Comparison of ENCODE assay signal across 28 cellular contexts in the genomic region with DNA sequence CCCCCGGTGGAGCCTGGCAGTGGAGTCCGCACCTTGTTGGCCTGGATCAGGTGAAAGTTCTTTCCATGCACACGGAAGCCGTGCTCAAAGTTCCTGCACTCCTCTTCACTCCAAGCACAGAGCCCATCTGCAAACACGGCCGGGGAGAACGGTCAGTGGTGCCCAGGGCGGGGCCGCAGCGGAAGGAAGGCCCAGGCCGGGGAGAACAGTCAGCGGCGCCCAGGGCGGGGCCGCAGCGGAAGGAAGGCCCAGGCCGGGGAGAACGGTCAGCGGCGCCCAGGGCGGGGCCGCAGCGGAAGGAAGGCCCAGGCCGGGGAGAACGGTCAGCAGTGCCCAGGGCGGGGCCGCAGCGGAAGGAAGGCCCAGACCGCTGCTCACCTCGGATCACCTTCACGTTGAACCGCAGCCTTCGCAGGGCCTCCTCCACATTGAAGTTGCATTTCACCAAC. TPM values are rescaled to one million over a fixed set of nuclear protein-coding genes. Genes with fewer than 3 reads are reported as not detected.
A peak's percentile ranks its signal among the peaks of the same experiment; 100 is the strongest.
DNase-seq lines count a peak whose midpoint lies in the region; ATAC-seq and TF ChIP-seq lines count a peak whose summit lies in the region.
"Had no signal": no experiment of that assay in that cellular context is flagged by ENCODE, and none has a peak within 500 bp of the region (broad histone marks: within the 10 kb centered on the region; RNA-seq: fewer than 3 reads in every experiment).

No MANE protein-coding gene starts in this region.

- no peak overlapping the region for H3K4me3 Mint-ChIP-seq in activated CD4-positive, alpha-beta T cell treated with anti-CD3 and anti-CD28 coated beads, Interleukin-2, amount 10 ng/mL, durations not matched to agents 7 days and 5 days
- H3K4me3 Mint-ChIP-seq: activated CD4-positive, alpha-beta T cell treated with anti-CD3 and anti-CD28 coated beads, Interleukin-2, amount 10 ng/mL, durations not matched to agents 24 days and 14 days; activated naive CD4-positive, alpha-beta T cell treated with anti-CD3 and anti-CD28 coated beads, Interleukin-2, amount 10 ng/mL, durations not matched to agents 7 days and 5 days; activated T-cell treated with anti-CD3 and anti-CD28 coated beads, Interleukin-2, amount 50 U/mL, for 72 hours; CD4-positive, alpha-beta T cell; stimulated activated memory B cell treated with anti-CD40 and anti-IgM and Interleukin-4, amounts not matched to agents 10 μg/mL and 1 μg/mL and 100 μg/mL, for 72 hours had no signal

- 100% methylated on average over 4 of the region's 33 CpGs for WGBS in mammary epithelial cell (ENCODE audit: low coverage, missing lambda C conversion rate)
- WGBS in sigmoid colon, 2 donors, result 80 to 90% methylated on average over 33 of the region's 33 CpGs

- no peak overlapping the region for H3K4me2 ChIP-seq in mammary epithelial cell (ENCODE audit: insufficient read depth, low read depth, low read length)
- H3K4me2 ChIP-seq: smooth muscle cell had no signal

- in situ Hi-C loops in mammary epithelial cell (cut with MboI; ENCODE audit: low sequenced_read_pairs in 2 of 2), result no loop called here

- peaks cover 11% of the 10 kb centered on the region for H3K36me3 Mint-ChIP-seq in activated CD4-positive, alpha-beta T cell treated with anti-CD3 and anti-CD28 coated beads, Interleukin-2, amount 10 ng/mL, durations not matched to agents 7 days and 5 days (ENCODE audit: low read depth)
- H3K36me3 Mint-ChIP-seq in activated naive CD4-positive, alpha-beta T cell treated with anti-CD3 and anti-CD28 coated beads, Interleukin-2, amount 50 U/mL, for 72 hours, result peaks cover 0 to 5% of the 10 kb centered on the region in 2 donors

- H3K27ac Mint-ChIP-seq in activated CD4-positive, alpha-beta T cell treated with anti-CD3 and anti-CD28 coated beads, Interleukin-2, amount 10 ng/mL, durations not matched to agents 7 days and 5 days, result no peak overlapping the region
- H3K27ac Mint-ChIP-seq in activated naive CD4-positive, alpha-beta T cell treated with anti-CD3 and anti-CD28 coated beads, Interleukin-2, amount 50 U/mL, for 72 hours, result no peak overlapping the region
- H3K27ac Mint-ChIP-seq: activated CD4-positive, alpha-beta T cell treated with anti-CD3 and anti-CD28 coated beads, Interleukin-2, amount 10 ng/mL, durations not matched to agents 24 days and 14 days; activated naive CD4-positive, alpha-beta T cell treated with anti-CD3 and anti-CD28 coated beads, Interleukin-2, amount 10 ng/mL, durations not matched to agents 7 days and 5 days; activated T-cell treated with anti-CD3 and anti-CD28 coated beads, Interleukin-2, amount 50 U/mL, for 72 hours; CD4-positive, alpha-beta T cell; stimulated activated memory B cell treated with anti-CD40 and anti-IgM and Interleukin-4, amounts not matched to agents 10 μg/mL and 1 μg/mL and 100 μg/mL, for 72 hours had no signal

- no peak overlapping the region for H3K9ac ChIP-seq in mammary epithelial cell (ENCODE audit: insufficient read depth, low read length)

- no peaks in the 10 kb centered on the region for H3K27me3 ChIP-seq in breast epithelium
- H3K27me3 ChIP-seq in mammary epithelial cell (ENCODE audit: insufficient read depth, low read length), result no peaks in the 10 kb centered on the region
- no peaks in the 10 kb centered on the region for H3K27me3 ChIP-seq in left ventricle myocardium inferior (ENCODE audit: low read depth)
- no peaks in the 10 kb centered on the region for H3K27me3 ChIP-seq in sigmoid colon
- H3K27me3 ChIP-seq: neutrophil, Peyer's patch, SJSA1, testis had no signal

- no TSS peak for BruUV-seq in mammary epithelial cell (replicated peaks; lab: Mats Ljungman, UMichigan)

- H3K9me3 Mint-ChIP-seq in activated CD4-positive, alpha-beta T cell treated with anti-CD3 and anti-CD28 coated beads, Interleukin-2, amount 10 ng/mL, durations not matched to agents 7 days and 5 days, result no peaks in the 10 kb centered on the region
- no peaks in the 10 kb centered on the region for H3K9me3 Mint-ChIP-seq in activated naive CD4-positive, alpha-beta T cell treated with anti-CD3 and anti-CD28 coated beads, Interleukin-2, amount 50 U/mL, for 72 hours
- H3K9me3 Mint-ChIP-seq: activated CD4-positive, alpha-beta T cell treated with anti-CD3 and anti-CD28 coated beads, Interleukin-2, amount 10 ng/mL, durations not matched to agents 24 days and 14 days; activated naive CD4-positive, alpha-beta T cell treated with anti-CD3 and anti-CD28 coated beads, Interleukin-2, amount 10 ng/mL, durations not matched to agents 7 days and 5 days; activated T-cell treated with anti-CD3 and anti-CD28 coated beads, Interleukin-2, amount 50 U/mL, for 72 hours; CD4-positive, alpha-beta T cell; stimulated activated memory B cell treated with anti-CD40 and anti-IgM and Interleukin-4, amounts not matched to agents 10 μg/mL and 1 μg/mL and 100 μg/mL, for 72 hours had no signal

- H3K4me3 ChIP-seq in breast epithelium (peak overlapping the region; percentile 24 to 34 (median 29)), mammary epithelial cell (replicated peaks in 1 of 3; ENCODE audit: insufficient read depth in 1 of 3, low read depth in 2 of 3, low read length in 3 of 3) (no peak overlapping the region), left ventricle myocardium inferior (peak overlapping the region; percentile 65), sigmoid colon (peak overlapping the region in 3 of 4 donors; percentile 24 to 32 (median 24))
- H3K4me3 ChIP-seq: SJSA1, smooth muscle cell, testis had no signal

- no peak for TF ChIP-seq EP300 in sigmoid colon (IDR thresholded peaks at IDR 0.05)

- ATAC-seq in activated naive CD4-positive, alpha-beta T cell treated with anti-CD3 and anti-CD28 coated beads, Interleukin-2, amount 50 U/mL, for 72 hours, result no peak
- ATAC-seq: activated T-cell treated with anti-CD3 and anti-CD28 coated beads, Interleukin-2, amount 50 U/mL, for 72 hours; HCT116; HepG2; stimulated activated memory B cell treated with anti-CD40 and anti-IgM and Interleukin-4, amounts not matched to agents 10 μg/mL and 1 μg/mL and 100 μg/mL, for 72 hours had no signal

- DNase-seq in breast epithelium (ENCODE audit: low spot score in 2 of 2) (no peak), mammary epithelial cell (no peak), left ventricle myocardium inferior (peak; percentile 39), sigmoid colon (no peak), hippocampal formation (lab: John Stamatoyannopoulos, UW) (no peak)
- DNase-seq in effector CD8-positive, alpha-beta T cell (lab: John Stamatoyannopoulos, UW), result no peak
- no peak for DNase-seq in activated CD4-positive, alpha-beta T cell treated with anti-CD3 and anti-CD28 coated beads, Interleukin-2, amount 10 ng/mL, durations not matched to agents 7 days and 5 days
- DNase-seq in activated naive CD4-positive, alpha-beta T cell treated with anti-CD3 and anti-CD28 coated beads, Interleukin-2, amount 50 U/mL, for 72 hours (ENCODE audit: low spot score in 2 of 2), result no peak
- DNase-seq: 8988T; activated CD4-positive, alpha-beta T cell treated with anti-CD3 and anti-CD28 coated beads, Interleukin-2, amount 10 ng/mL, durations not matched to agents 24 days and 14 days; activated naive CD4-positive, alpha-beta T cell treated with anti-CD3 and anti-CD28 coated beads, Interleukin-2, amount 10 ng/mL, durations not matched to agents 7 days and 5 days; activated T-cell treated with anti-CD3 and anti-CD28 coated beads, Interleukin-2, amount 50 U/mL, for 72 hours; CD4-positive, alpha-beta T cell; DMS 273 treated with DMSO at 0.1 percent for 48 hours; hypothalamus; NCI-H2171; NCI-H524; stimulated activated CD4-positive, alpha-beta T cell treated with anti-CD3 and anti-CD28 coated beads, Interleukin-4, amount 100 ng/mL, for 1 hour; testis had no signal

- H3K79me2 ChIP-seq in mammary epithelial cell (ENCODE audit: insufficient read depth, low read length), result peaks cover 39% of the 10 kb centered on the region

- H2AFZ ChIP-seq in mammary epithelial cell (ENCODE audit: low read depth, low read length), result no peak overlapping the region

- TF ChIP-seq POLR2A in breast epithelium (IDR thresholded peaks at IDR 0.05), result no peak
- no peak for TF ChIP-seq POLR2A in sigmoid colon (IDR thresholded peaks at IDR 0.05)

- H3K4me1 Mint-ChIP-seq in activated CD4-positive, alpha-beta T cell treated with anti-CD3 and anti-CD28 coated beads, Interleukin-2, amount 10 ng/mL, durations not matched to agents 7 days and 5 days, result peaks cover 3% of the 10 kb centered on the region
- H3K4me1 Mint-ChIP-seq: activated CD4-positive, alpha-beta T cell treated with anti-CD3 and anti-CD28 coated beads, Interleukin-2, amount 10 ng/mL, durations not matched to agents 24 days and 14 days; activated naive CD4-positive, alpha-beta T cell treated with anti-CD3 and anti-CD28 coated beads, Interleukin-2, amount 10 ng/mL, durations not matched to agents 7 days and 5 days; stimulated activated memory B cell treated with anti-CD40 and anti-IgM and Interleukin-4, amounts not matched to agents 10 μg/mL and 1 μg/mL and 100 μg/mL, for 72 hours had no signal

- POLR2A ChIA-PET in activated CD4-positive, alpha-beta T cell treated with anti-CD3 and anti-CD28 coated beads, Interleukin-2, amount 10 ng/mL, durations not matched to agents 7 days and 5 days (lab: Charles Lee), result no interaction called here

- no peaks in the 10 kb centered on the region for H4K20me1 ChIP-seq in mammary epithelial cell (ENCODE audit: insufficient read depth, low read length)

- H3K9me3 ChIP-seq in breast epithelium (no peaks in the 10 kb centered on the region), mammary epithelial cell (replicated peaks; ENCODE audit: insufficient read depth, low read length) (no peaks in the 10 kb centered on the region), left ventricle myocardium inferior (replicated peaks) (no peaks in the 10 kb centered on the region), sigmoid colon (no peaks in the 10 kb centered on the region)
- H3K9me3 ChIP-seq: neutrophil, Peyer's patch, SJSA1, testis had no signal

- H3K27me3 Mint-ChIP-seq in activated CD4-positive, alpha-beta T cell treated with anti-CD3 and anti-CD28 coated beads, Interleukin-2, amount 10 ng/mL, durations not matched to agents 7 days and 5 days, result no peaks in the 10 kb centered on the region
- H3K27me3 Mint-ChIP-seq: activated CD4-positive, alpha-beta T cell treated with anti-CD3 and anti-CD28 coated beads, Interleukin-2, amount 10 ng/mL, durations not matched to agents 24 days and 14 days; activated naive CD4-positive, alpha-beta T cell treated with anti-CD3 and anti-CD28 coated beads, Interleukin-2, amount 10 ng/mL, durations not matched to agents 7 days and 5 days; CD4-positive, alpha-beta T cell; stimulated activated memory B cell treated with anti-CD40 and anti-IgM and Interleukin-4, amounts not matched to agents 10 μg/mL and 1 μg/mL and 100 μg/mL, for 72 hours had no signal

- no peaks in the 10 kb centered on the region for H3K4me1 ChIP-seq in breast epithelium
- H3K4me1 ChIP-seq in mammary epithelial cell (ENCODE audit: insufficient read depth, low read length), result no peaks in the 10 kb centered on the region
- peaks cover 28% of the 10 kb centered on the region for H3K4me1 ChIP-seq in left ventricle myocardium inferior
- H3K4me1 ChIP-seq in sigmoid colon, result no peaks in the 10 kb centered on the region
- H3K4me1 ChIP-seq: Peyer's patch, SJSA1, testis had no signal

- CTCF ChIA-PET in mammary epithelial cell (lab: Charles Lee; ENCODE audit: low non-redundant PET), result no interaction called here
- CTCF ChIA-PET in activated CD4-positive, alpha-beta T cell treated with anti-CD3 and anti-CD28 coated beads, Interleukin-2, amount 10 ng/mL, durations not matched to agents 7 days and 5 days (lab: Charles Lee), result no interaction called here

- no peaks in the 10 kb centered on the region for H3K36me3 ChIP-seq in breast epithelium
- peaks cover 9% of the 10 kb centered on the region for H3K36me3 ChIP-seq in mammary epithelial cell (ENCODE audit: insufficient read depth, low read length)
- peaks cover 77% of the 10 kb centered on the region for H3K36me3 ChIP-seq in left ventricle myocardium inferior
- peaks cover 11 to 78% (median 33%) of the 10 kb centered on the region in 4 donors for H3K36me3 ChIP-seq in sigmoid colon
- H3K36me3 ChIP-seq: neutrophil had no signal

- TF ChIP-seq CTCF in breast epithelium (IDR thresholded peaks at IDR 0.05) (no peak), mammary epithelial cell (conservative IDR thresholded peaks at IDR 0.05 in 1 of 2, IDR thresholded peaks at IDR 0.05 in 1 of 2; ENCODE audit: extremely low read depth in 1 of 2, insufficient read depth in 1 of 2, low read depth in 1 of 2, low read length in 2 of 2) (no peak), left ventricle myocardium inferior (IDR thresholded peaks at IDR 0.05; ENCODE audit: borderline replicate concordance) (no peak), sigmoid colon (IDR thresholded peaks at IDR 0.05) (no peak)

- intact Hi-C loops in breast epithelium (cut with DNase I; ENCODE audit: low total_unique reads), result no loop called here
- intact Hi-C loops in mammary epithelial cell (cut with micrococcal nuclease), result no loop called here
- intact Hi-C loops in left ventricle myocardium inferior (cut with micrococcal nuclease), result no loop called here
- intact Hi-C loops in sigmoid colon (cut with DNase I), result no loop called here

- peak overlapping the region in 1 of 2 donors; percentile 38 for H3K27ac ChIP-seq in breast epithelium
- no peak overlapping the region for H3K27ac ChIP-seq in mammary epithelial cell (ENCODE audit: insufficient read depth, low read depth, low read length)
- H3K27ac ChIP-seq in left ventricle myocardium inferior (replicated peaks), result peak overlapping the region; percentile 89
- H3K27ac ChIP-seq in sigmoid colon, result peak overlapping the region in 3 of 4 donors; percentile 28 to 54 (median 34)
- H3K27ac ChIP-seq: neutrophil, SJSA1, testis, VCaP had no signal

- dilution Hi-C loops in mammary epithelial cell (cut with HindIII; ENCODE audit: low sequenced_read_pairs), result no loop called here

RNA-seq across cellular contexts. Expression of a gene that starts 20.6 kb away (rescaled TPM):
- total RNA-seq in breast epithelium (100 to 1,000 TPM in 2 of 3 donors, under 1 TPM in 1; 0.48 to 166 (median 120) TPM), mammary epithelial cell (10 to 100 TPM; 12.8 to 42.8 TPM), left ventricle myocardium inferior (not detected), sigmoid colon (1 to 10 TPM; 1.6 to 3.6 (median 2.3) TPM)
- polyA plus RNA-seq in mammary epithelial cell (45.7 TPM), sigmoid colon (100 to 1,000 TPM in 1 of 3 donors, 10 to 100 TPM in 2; 22.2 to 111 (median 29.6) TPM)
- 42.9 TPM for polyA minus RNA-seq in mammary epithelial cell
- under 1 TPM; 0.15 to 0.22 TPM for total RNA-seq in activated CD4-positive, alpha-beta T cell treated with anti-CD3 and anti-CD28 coated beads, Interleukin-2, amount 10 ng/mL, durations not matched to agents 7 days and 5 days
- total RNA-seq in activated naive CD4-positive, alpha-beta T cell treated with anti-CD3 and anti-CD28 coated beads, Interleukin-2, amount 50 U/mL, for 72 hours, result under 1 TPM; 0.87 to 0.95 TPM
- total RNA-seq: HepG2, LHCN-M2 had no signal
- polyA plus RNA-seq: HepG2 had no signal

RNA-seq across cellular contexts. Expression of a gene that starts 32.8 kb away (rescaled TPM):
- total RNA-seq in breast epithelium (10 to 100 TPM in 2 of 3 donors, 1 to 10 TPM in 1; 5.4 to 17.0 (median 12.8) TPM), mammary epithelial cell (10 to 100 TPM; 17.8 to 41.6 TPM), left ventricle myocardium inferior (15.9 TPM), sigmoid colon (10 to 100 TPM; 11.4 to 31.9 (median 13.0) TPM)
- polyA plus RNA-seq in mammary epithelial cell (18.0 TPM), sigmoid colon (10 to 100 TPM in 1 of 3 donors, 1 to 10 TPM in 2; 6.6 to 15.5 (median 7.4) TPM)
- polyA minus RNA-seq in mammary epithelial cell, result 102 TPM
- total RNA-seq in activated CD4-positive, alpha-beta T cell treated with anti-CD3 and anti-CD28 coated beads, Interleukin-2, amount 10 ng/mL, durations not matched to agents 7 days and 5 days, result 10 to 100 TPM; 20.7 to 22.0 TPM
- 10 to 100 TPM; 22.8 to 34.3 TPM for total RNA-seq in activated naive CD4-positive, alpha-beta T cell treated with anti-CD3 and anti-CD28 coated beads, Interleukin-2, amount 50 U/mL, for 72 hours

Comparison
In these comparisons a context has a peak if more than half of its experiments do, and no peak if none do; other contexts are left out.
1. H3K4me3 ChIP-seq: peak in breast epithelium (3 of 3), left ventricle myocardium inferior (single experiment) and sigmoid colon (3 of 4); none in mammary epithelial cell (0 of 3).